In the genomic region with DNA sequence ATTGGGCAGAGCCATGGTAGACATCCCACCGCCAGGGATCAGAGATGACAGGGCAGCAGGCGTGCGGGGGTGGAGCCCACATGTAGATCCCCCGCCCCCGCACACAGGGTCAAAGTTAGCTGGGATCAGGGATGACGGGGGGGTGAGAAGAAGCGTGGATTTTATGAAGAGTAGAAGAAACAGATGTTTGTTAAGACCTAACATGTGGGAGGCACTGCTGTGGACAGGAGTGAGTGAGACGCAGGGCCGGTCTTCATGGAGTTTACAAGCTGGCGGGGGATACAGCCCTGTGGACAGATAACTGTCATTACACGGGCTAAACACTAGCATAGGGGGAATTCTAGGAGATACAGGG, we compare ENCODE assay signal across 9 cellular contexts.
DNase-seq lines count a peak whose midpoint lies in the region; ATAC-seq, FAIRE-seq and TF ChIP-seq lines count a peak whose summit lies in the region.
"Had no signal": no experiment of that assay in that cellular context is flagged by ENCODE, and none has a peak within 500 bp of the region (broad histone marks: within the 10 kb centered on the region; RNA-seq: fewer than 3 reads in every experiment).

No MANE protein-coding gene starts in this region.

- H3K27me3 Mint-ChIP-seq in activated naive CD8-positive, alpha-beta T cell treated with anti-CD3 and anti-CD28 coated beads for 36 hours, result no peaks in the 10 kb centered on the region

- DNase-seq in left ventricle myocardium inferior, result no peak
- no peak for DNase-seq in heart right ventricle
- DNase-seq in activated naive CD8-positive, alpha-beta T cell treated with anti-CD3 and anti-CD28 coated beads for 36 hours, result no peak
- DNase-seq in kidney, result no peak
- DNase-seq in transverse colon, result no peak
- DNase-seq in iPS-NIHi11 (ENCODE audit: low spot score), result no peak
- no peak for DNase-seq in LoVo (ENCODE audit: low spot score)
- DNase-seq: SHP77 had no signal

- peak overlapping the region in 1 of 2 donors; percentile 21 for H3K9ac ChIP-seq in kidney (ENCODE audit: low read length in 2 of 2)

- WGBS in heart right ventricle, 2 donors, result 83 to 90% methylated on average over 11 of the region's 11 CpGs
- WGBS in transverse colon (ENCODE audit: low coverage in 1 of 2), 2 donors, result 86 to 100% methylated on average over 5 to 11 of the region's 11 CpGs

- peaks cover 56% of the 10 kb centered on the region for H3K36me3 Mint-ChIP-seq in activated naive CD8-positive, alpha-beta T cell treated with anti-CD3 and anti-CD28 coated beads for 36 hours

- FAIRE-seq in kidney (lab: Jason Lieb, UNC), result no peak

- H3K9me3 ChIP-seq in left ventricle myocardium inferior (replicated peaks) (no peaks in the 10 kb centered on the region), heart right ventricle (no peaks in the 10 kb centered on the region), kidney (ENCODE audit: control insufficient read depth in 1 of 2, low read length in 2 of 2) (no peaks in the 10 kb centered on the region), transverse colon (no peaks in the 10 kb centered on the region)

- no peak for TF ChIP-seq EP300 in transverse colon (IDR thresholded peaks at IDR 0.05; ENCODE audit: low read depth)

- no peak overlapping the region for H3K4me3 Mint-ChIP-seq in activated naive CD8-positive, alpha-beta T cell treated with anti-CD3 and anti-CD28 coated beads for 36 hours

- H3K27ac Mint-ChIP-seq in activated naive CD8-positive, alpha-beta T cell treated with anti-CD3 and anti-CD28 coated beads for 36 hours, result peak overlapping the region; percentile 66

- H3K36me3 ChIP-seq in left ventricle myocardium inferior (peaks cover 34% of the 10 kb centered on the region), heart right ventricle (peaks cover 0 to 78% (median 26%) of the 10 kb centered on the region in 9 donors), kidney (ENCODE audit: control insufficient read depth in 1 of 2, insufficient read depth in 2 of 2, low read length in 2 of 2) (peaks cover 9 to 19% of the 10 kb centered on the region in 2 donors), transverse colon (peaks cover 0 to 26% (median 7%) of the 10 kb centered on the region in 4 donors)

- TF ChIP-seq CTCF in left ventricle myocardium inferior (IDR thresholded peaks at IDR 0.05; ENCODE audit: borderline replicate concordance) (no peak), heart right ventricle (IDR thresholded peaks at IDR 0.05) (no peak), kidney (IDR thresholded peaks at IDR 0.05; ENCODE audit: borderline replicate concordance, extremely low read depth, insufficient read depth) (no peak), transverse colon (IDR thresholded peaks at IDR 0.05) (no peak)

- in situ Hi-C loops in transverse colon (cut with MboI; ENCODE audit: low pct_ligation_motif_present in 1 of 4, low pct_unique_long_range_greater_than_20kb in 1 of 4, low sequenced_read_pairs in 3 of 4), result loop anchor here in 2 of 4 donors (25.0 kb wide), 3 partner anchors 149 to 524 kb away; no protein-coding TSS in a partner anchor

- H3K27me3 ChIP-seq in left ventricle myocardium inferior (ENCODE audit: low read depth) (no peaks in the 10 kb centered on the region), heart right ventricle (no peaks in the 10 kb centered on the region), transverse colon (no peaks in the 10 kb centered on the region)

- ATAC-seq in heart right ventricle (no peak), GM19452 (IDR thresholded peaks at IDR 0.05; ENCODE audit: unreplicated experiment) (no peak)

- peaks cover 33% of the 10 kb centered on the region for H3K4me1 Mint-ChIP-seq in activated naive CD8-positive, alpha-beta T cell treated with anti-CD3 and anti-CD28 coated beads for 36 hours

- no peak for TF ChIP-seq POLR2A in transverse colon (IDR thresholded peaks at IDR 0.05)

- intact Hi-C loops in left ventricle myocardium inferior (cut with micrococcal nuclease) (no loop called here), heart right ventricle (cut with DNase I) (no loop called here), kidney (cut with DNase I) (no loop called here), transverse colon (cut with DNase I; ENCODE audit: low total_unique reads) (no loop called here)

- peaks cover 78% of the 10 kb centered on the region for H3K4me1 ChIP-seq in left ventricle myocardium inferior
- H3K4me1 ChIP-seq in heart right ventricle, result peaks cover 9 to 76% (median 42%) of the 10 kb centered on the region in 9 donors
- peaks cover 40 to 64% of the 10 kb centered on the region in 2 donors for H3K4me1 ChIP-seq in kidney (ENCODE audit: control insufficient read depth in 1 of 2, insufficient read depth in 1 of 2, low read depth in 1 of 2, low read length in 2 of 2)
- peaks cover 20 to 76% (median 71%) of the 10 kb centered on the region in 4 donors for H3K4me1 ChIP-seq in transverse colon

- H3K27ac ChIP-seq in left ventricle myocardium inferior (replicated peaks) (peak overlapping the region; percentile 70), heart right ventricle (peak overlapping the region in 5 of 10 donors; percentile 7 to 59 (median 17)), kidney (ENCODE audit: low read depth in 2 of 2, low read length in 2 of 2) (peak overlapping the region; percentile 28 to 80), transverse colon (peak overlapping the region; percentile 6 to 54 (median 42))

- H3K9me3 Mint-ChIP-seq in activated naive CD8-positive, alpha-beta T cell treated with anti-CD3 and anti-CD28 coated beads for 36 hours, result no peaks in the 10 kb centered on the region

- H3K4me3 ChIP-seq in left ventricle myocardium inferior (no peak overlapping the region), heart right ventricle (no peak overlapping the region), kidney (ENCODE audit: low read length in 2 of 2) (no peak overlapping the region), transverse colon (no peak overlapping the region)
